ENCODE assay signal across 28 cellular contexts in the genomic region with DNA sequence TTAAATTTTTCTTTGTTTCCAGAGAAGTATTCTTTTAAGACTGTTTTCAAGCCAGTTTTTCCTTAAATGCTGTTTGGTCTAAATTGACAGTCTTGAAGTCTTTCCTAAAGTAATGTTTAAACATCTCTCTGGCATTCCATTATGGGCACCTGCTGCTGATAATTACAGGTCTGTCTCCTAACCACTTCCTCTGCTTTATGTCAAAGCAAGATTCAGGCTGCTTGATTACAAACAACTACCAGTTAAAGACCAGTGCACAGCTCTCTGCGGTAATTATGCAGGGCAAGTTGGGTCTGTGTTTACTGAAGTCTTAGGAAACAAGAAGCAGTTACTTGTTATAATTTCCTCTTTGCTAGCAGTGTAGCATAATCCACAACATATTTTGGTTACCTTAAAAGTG. TPM values are rescaled to one million over a fixed set of nuclear protein-coding genes. Genes with fewer than 3 reads are reported as not detected.
DNase-seq lines count a peak whose midpoint lies in the region; TF ChIP-seq lines count a peak whose summit lies in the region.
"Had no signal": no experiment of that assay in that cellular context is flagged by ENCODE, and none has a peak within 500 bp of the region (broad histone marks: within the 10 kb centered on the region; RNA-seq: fewer than 3 reads in every experiment).

No MANE protein-coding gene starts in this region.

- H3K27ac ChIP-seq in HEK293 (ENCODE audit: extremely low read depth, low read depth, low read length) (no peak overlapping the region), SK-N-SH (ENCODE audit: low read depth in 2 of 2, low read length in 1 of 2) (peak overlapping the region; percentile 44 to 97; a peak in 3 of 4 replicates), adrenal gland (no peak overlapping the region)
- H3K27ac ChIP-seq: BLaER1 treated with 17β-estradiol and CSF1 and Interleukin-3, amounts not matched to agents 10 nM and 100 nM; HL-60; lower lobe of right lung; prostate gland; suprapubic skin; upper lobe of right lung had no signal

- H3K27me3 ChIP-seq in SK-N-SH (ENCODE audit: insufficient read depth) (no peaks in the 10 kb centered on the region), adrenal gland (no peaks in the 10 kb centered on the region)
- H3K27me3 ChIP-seq: BLaER1 treated with 17β-estradiol and CSF1 and Interleukin-3, amounts not matched to agents 10 nM and 100 nM; suprapubic skin; upper lobe of right lung had no signal

- H2AFZ ChIP-seq in SK-N-SH (ENCODE audit: low read depth), result peak overlapping the region; percentile 26; the same call in 1 of the 2 replicates

- peak; percentile 9; the same call in 1 of the 2 replicates for TF ChIP-seq RAD21 in SK-N-SH (IDR thresholded peaks at IDR 0.05; ENCODE audit: low read length)

- no peak overlapping the region for H3K9ac ChIP-seq in SK-N-SH
- H3K9ac ChIP-seq: BLaER1 treated with 17β-estradiol and CSF1 and Interleukin-3, amounts not matched to agents 10 nM and 100 nM had no signal

- peaks cover 14% of the 10 kb centered on the region for H3K79me2 ChIP-seq in SK-N-SH (ENCODE audit: insufficient read depth)

- no peaks in the 10 kb centered on the region for H3K9me3 ChIP-seq in HEK293 (ENCODE audit: control insufficient read depth, insufficient read depth, low read depth, low read length)
- H3K9me3 ChIP-seq in SK-N-SH, result no peaks in the 10 kb centered on the region
- H3K9me3 ChIP-seq in adrenal gland (replicated peaks in 1 of 3), result no peaks in the 10 kb centered on the region
- H3K9me3 ChIP-seq: BLaER1 treated with 17β-estradiol and CSF1 and Interleukin-3, amounts not matched to agents 10 nM and 100 nM; Caco-2; lower lobe of right lung; prostate gland; suprapubic skin; upper lobe of right lung had no signal

- H3K4me1 ChIP-seq in HEK293 (ENCODE audit: control insufficient read depth, insufficient read depth, low read length) (peaks cover 22% of the 10 kb centered on the region), SK-N-SH (ENCODE audit: control insufficient read depth in 1 of 2, insufficient read depth in 2 of 2, low read depth in 1 of 2, low read length in 1 of 2) (peaks cover 26 to 76% of the 10 kb centered on the region in 2 experiments; a peak in 3 of 4 replicates), adrenal gland (replicated peaks in 1 of 2) (peaks cover under 1 to 32% of the 10 kb centered on the region in 2 donors)
- H3K4me1 ChIP-seq: BLaER1 treated with 17β-estradiol and CSF1 and Interleukin-3, amounts not matched to agents 10 nM and 100 nM; Caco-2; lower lobe of right lung; prostate gland; suprapubic skin; upper lobe of right lung had no signal

- no peak overlapping the region for H3K4me3 Mint-ChIP-seq in mesothelial cell of epicardium
- no peak overlapping the region for H3K4me3 Mint-ChIP-seq in MCF 10A (ENCODE audit: unreplicated experiment)

- BruUV-seq in MCF 10A (replicated peaks; lab: Mats Ljungman, UMichigan), result no TSS peak

- peak in 1 of 2 experiments; percentile 91; a peak in 2 of 4 replicates for TF ChIP-seq EP300 in SK-N-SH (IDR thresholded peaks at IDR 0.05; ENCODE audit: borderline replicate concordance in 1 of 2, low read depth in 1 of 2, low read length in 1 of 2)

- H3F3A ChIP-seq in SK-N-SH (replicated peaks; ENCODE audit: insufficient read depth), result peaks cover 9% of the 10 kb centered on the region

- CTCF ChIA-PET in HEK293 (lab: Yijun Ruan, JAX) (no interaction called here), SK-N-SH (lab: Yijun Ruan, JAX) (interaction anchor here (1.4 to 2.0 kb wide), 2 partner anchors 12 to 30 kb away, joined by 3 to 7 read pairs; no protein-coding TSS in a partner anchor), MCF 10A (lab: Yijun Ruan, JAX) (no interaction called here)

- peaks cover 61% of the 10 kb centered on the region for H3K4me1 Mint-ChIP-seq in mesothelial cell of epicardium
- H3K4me1 Mint-ChIP-seq in MCF 10A (ENCODE audit: insufficient read depth, unreplicated experiment), result no peaks in the 10 kb centered on the region

- peak overlapping the region; percentile 42 for H3K4me2 ChIP-seq in SK-N-SH
- H3K4me2 ChIP-seq: BLaER1 treated with 17β-estradiol and CSF1 and Interleukin-3, amounts not matched to agents 10 nM and 100 nM had no signal

- H3K27me3 Mint-ChIP-seq in mesothelial cell of epicardium (ENCODE audit: low read depth) (no peaks in the 10 kb centered on the region), MCF 10A (ENCODE audit: insufficient read depth, unreplicated experiment) (no peaks in the 10 kb centered on the region)

- no peaks in the 10 kb centered on the region; the same call in 1 of the 2 replicates for H4K20me1 ChIP-seq in SK-N-SH (ENCODE audit: insufficient read depth)
- H4K20me1 ChIP-seq: BLaER1 treated with 17β-estradiol and CSF1 and Interleukin-3, amounts not matched to agents 10 nM and 100 nM had no signal

- H3K36me3 Mint-ChIP-seq in mesothelial cell of epicardium (peaks cover 7% of the 10 kb centered on the region), MCF 10A (ENCODE audit: insufficient read depth, unreplicated experiment) (no peaks in the 10 kb centered on the region)

- no peaks in the 10 kb centered on the region for H3K9me2 ChIP-seq in SK-N-SH

- POLR2A ChIA-PET in HEK293 (lab: Yijun Ruan, JAX), result no interaction called here
- POLR2A ChIA-PET in SK-N-SH (lab: Yijun Ruan, JAX), result interaction anchor here (1.0 to 1.5 kb wide), 2 partner anchors 14 to 18 kb away, joined by 4 read pairs; a partner anchor contains a TSS
- POLR2A ChIA-PET in MCF 10A (lab: Yijun Ruan, JAX), result no interaction called here

- DNase-seq in NCI-H2081 treated with DMSO at 0.1 percent for 48 hours (lab: John Stamatoyannopoulos, UW), result peak; percentile 14
- no peak for DNase-seq in SK-N-SH
- DNase-seq in mesothelial cell of epicardium (ENCODE audit: low spot score in 2 of 2, unreplicated experiment in 2 of 2), result no peak
- DNase-seq in MCF 10A (ENCODE audit: unreplicated experiment), result no peak
- DNase-seq in GF-D8 (lab: John Stamatoyannopoulos, UW), result no peak
- DNase-seq in adrenal gland, result no peak
- DNase-seq in NCI-H1930 (lab: John Stamatoyannopoulos, UW), result no peak
- DNase-seq: activated CD4-positive, alpha-beta T cell treated with anti-CD3 and anti-CD28 coated beads, Interleukin-2, amount 50 U/mL, for 48 hours; activated naive CD4-positive, alpha-beta T cell treated with anti-CD3 and anti-CD28 coated beads, Interleukin-2, amount 50 U/mL, for 16 hours; Caco-2; DMS79; effector memory CD4-positive, alpha-beta T cell; erythroblast; kidney glomerular epithelial cell; lower lobe of right lung; NCI-H2171; NCI-H526; SIG-M5; stimulated activated CD4-positive, alpha-beta T cell treated with anti-CD3 and anti-CD28 coated beads, Interleukin-15, amount 100 ng/mL, for 24 hours; stimulated activated naive CD4-positive, alpha-beta T cell; T-helper 1 cell; upper lobe of right lung had no signal

- TF ChIP-seq POLR2A in adrenal gland (IDR thresholded peaks at IDR 0.05), result no peak

- H3K36me3 ChIP-seq in HEK293 (ENCODE audit: control insufficient read depth in 2 of 2, insufficient read depth in 1 of 2, low read length in 2 of 2) (no peaks in the 10 kb centered on the region), SK-N-SH (replicated peaks in 1 of 2; ENCODE audit: control insufficient read depth in 1 of 2, insufficient read depth in 2 of 2, low read length in 1 of 2) (no peaks in the 10 kb centered on the region), adrenal gland (replicated peaks in 1 of 2) (no peaks in the 10 kb centered on the region)
- H3K36me3 ChIP-seq: BLaER1 treated with 17β-estradiol and CSF1 and Interleukin-3, amounts not matched to agents 10 nM and 100 nM; lower lobe of right lung; prostate gland; suprapubic skin; upper lobe of right lung had no signal

- intact Hi-C loops in MCF 10A (cut with micrococcal nuclease), result no loop called here
- intact Hi-C loops in adrenal gland (cut with DNase I), result no loop called here

- 29% methylated on average over 1 of the region's 1 CpG for WGBS in SK-N-SH (ENCODE audit: low lambda C conversion rate)
- 69 to 78% (median 76%) methylated on average over 1 of the region's 1 CpG for WGBS in adrenal gland, 4 donors

- H3K27ac Mint-ChIP-seq in mesothelial cell of epicardium, result peak overlapping the region; percentile 34
- no peak overlapping the region for H3K27ac Mint-ChIP-seq in MCF 10A (ENCODE audit: low read depth, unreplicated experiment)

- H3K9me3 Mint-ChIP-seq in mesothelial cell of epicardium, result no peaks in the 10 kb centered on the region
- H3K9me3 Mint-ChIP-seq in MCF 10A (ENCODE audit: unreplicated experiment), result no peaks in the 10 kb centered on the region

- no peak for TF ChIP-seq CTCF in HEK293 (tag by site-specific recombination; IDR thresholded peaks at IDR 0.05)
- no peak for TF ChIP-seq CTCF in SK-N-SH (IDR thresholded peaks at IDR 0.05)
- TF ChIP-seq CTCF in mesothelial cell of epicardium (IDR thresholded peaks at IDR 0.05; ENCODE audit: unreplicated experiment), result no peak
- TF ChIP-seq CTCF in MCF 10A (IDR thresholded peaks at IDR 0.05; ENCODE audit: unreplicated experiment), result no peak
- no peak for TF ChIP-seq CTCF in adrenal gland (IDR thresholded peaks at IDR 0.05)

- H3K4me3 ChIP-seq in HEK293 (ENCODE audit: low read depth, low read length) (no peak overlapping the region), SK-N-SH (ENCODE audit: low read depth in 2 of 2, low read length in 1 of 2) (peak overlapping the region in 1 of 2 experiments; percentile 14; a peak in 1 of 4 replicates), adrenal gland (no peak overlapping the region)
- H3K4me3 ChIP-seq: BLaER1 treated with 17β-estradiol and CSF1 and Interleukin-3, amounts not matched to agents 10 nM and 100 nM; lower lobe of right lung; prostate gland; suprapubic skin; upper lobe of right lung had no signal

TF ChIP-seq in SK-N-SH, 30 proteins besides CTCF, POLR2A, EP300 and RAD21 (continues in another document):
- TF ChIP-seq RCOR1 (IDR thresholded peaks at IDR 0.05; ENCODE audit: low read length), result peak; percentile 98
- no peak for TF ChIP-seq YY1 (IDR thresholded peaks at IDR 0.05; ENCODE audit: low read depth)

RNA-seq across cellular contexts. Expression of a gene that starts 17.6 kb away (rescaled TPM):
- polyA plus RNA-seq in SK-N-SH (2012; rRNA removed), result 3.3 and 5.4 TPM in 2 replicates
- polyA plus RNA-seq in SK-N-SH (2012; cell fraction: cytosol; rRNA removed), result 3.9 and 5.5 TPM in 2 replicates
- polyA plus RNA-seq in SK-N-SH (2012; cell fraction: nucleus; rRNA removed), result 3.7 and 5.9 TPM in 2 replicates
- total RNA-seq in mesothelial cell of epicardium, result 76.7 to 77.9 TPM (median 77.1 TPM) in 3 replicates
- not detected in 2 replicates for total RNA-seq in MCF 10A (2022)
- 10 to 100 TPM; 16.1 to 33.5 (median 30.3) TPM for total RNA-seq in adrenal gland
- polyA plus RNA-seq in adrenal gland, result 1 to 10 TPM; 4.7 to 9.6 (median 5.0) TPM
- total RNA-seq: bronchial epithelial cell, Caco-2 had no signal

Comparison
In these comparisons a context has a peak if more than half of its experiments do, and no peak if none do; other contexts are left out.
1. H3K27ac ChIP-seq: peak in SK-N-SH (2 of 2); none in HEK293 (single experiment) and adrenal gland (0 of 5).
2. RNA of a gene that starts 17.6 kb away (total RNA-seq): 76.7 to 77.9 TPM in mesothelial cell of epicardium and 16.1 to 33.5 TPM in adrenal gland; not detected in MCF 10A; every median in the first group is over 10 times any median in the second.